ENCODE assay signal across 1 cellular context in genomic region chr6:85405175-85405852, GRCh38.
TF ChIP-seq lines count a peak whose summit lies in the region.

No MANE protein-coding gene starts in this region.

TF ChIP-seq in HepG2, 621 proteins besides CTCF, POLR2A, EP300 and RAD21 (continued from another document and continues in another):
- TF ChIP-seq NFAT5 (CRISPR knock-in tag; IDR thresholded peaks at IDR 0.05) (no peak), ARID4A (CRISPR knock-in tag; IDR thresholded peaks at IDR 0.05; ENCODE audit: borderline replicate concordance) (no peak; the same call in 1 of the 2 replicates), ZMYM2 (CRISPR knock-in tag; IDR thresholded peaks at IDR 0.05) (no peak), ZNF276 (CRISPR knock-in tag; IDR thresholded peaks at IDR 0.05; ENCODE audit: low read depth) (peak; percentile 62; the same call in 1 of the 2 replicates), ZNF543 (CRISPR knock-in tag; IDR thresholded peaks at IDR 0.05) (no peak), DMTF1 (CRISPR knock-in tag; IDR thresholded peaks at IDR 0.05) (no peak), TFAP4 (IDR thresholded peaks at IDR 0.05; ENCODE audit: borderline replicate concordance, low read depth) (peak; percentile 59; the same call in 1 of the 2 replicates), ZNF235 (CRISPR knock-in tag; IDR thresholded peaks at IDR 0.05; ENCODE audit: borderline replicate concordance) (no peak), AFF4 (CRISPR knock-in tag; IDR thresholded peaks at IDR 0.05) (0 out of 2 replicates have a peak, but pooled peaks have one; percentile 73), TSC22D2 (CRISPR knock-in tag; IDR thresholded peaks at IDR 0.05; ENCODE audit: borderline replicate concordance) (peak; percentile 41; the same call in 1 of the 2 replicates), MYNN (CRISPR knock-in tag; IDR thresholded peaks at IDR 0.05; ENCODE audit: low read depth) (no peak), ATF1 (CRISPR knock-in tag; IDR thresholded peaks at IDR 0.05) (no peak), ZNF720 (CRISPR knock-in tag; IDR thresholded peaks at IDR 0.05) (no peak), IKZF5 (CRISPR knock-in tag; IDR thresholded peaks at IDR 0.05) (peak; percentile 18; the same call in 1 of the 2 replicates), ZSCAN29 (CRISPR knock-in tag; conservative IDR thresholded peaks at IDR 0.05) (no peak), TOPORS (CRISPR knock-in tag; IDR thresholded peaks at IDR 0.05) (no peak), ZNF644 (CRISPR knock-in tag; IDR thresholded peaks at IDR 0.05; ENCODE audit: low read depth) (0 out of 2 replicates have a peak, but pooled peaks have one; percentile 43), NFE2L1 (CRISPR knock-in tag; IDR thresholded peaks at IDR 0.05; ENCODE audit: borderline replicate concordance) (no peak), CBFB (CRISPR knock-in tag; IDR thresholded peaks at IDR 0.05) (peak; percentile 71; the same call in 1 of the 2 replicates), NFKB2 (CRISPR knock-in tag; IDR thresholded peaks at IDR 0.05; ENCODE audit: borderline replicate concordance) (no peak), ZNF761 (CRISPR knock-in tag; conservative IDR thresholded peaks at IDR 0.05) (no peak), ZNF577 (CRISPR knock-in tag; IDR thresholded peaks at IDR 0.05; ENCODE audit: borderline replicate concordance, low read depth) (no peak), ETV6 (CRISPR knock-in tag; conservative IDR thresholded peaks at IDR 0.05) (no peak), SP2 (CRISPR knock-in tag; IDR thresholded peaks at IDR 0.05) (no peak), ZNF260 (CRISPR knock-in tag; IDR thresholded peaks at IDR 0.05; ENCODE audit: borderline replicate concordance, low read depth) (no peak), ZNF275 (CRISPR knock-in tag; IDR thresholded peaks at IDR 0.05; ENCODE audit: borderline replicate concordance) (0 out of 2 replicates have a peak, but pooled peaks have one; percentile 76), GLMP (CRISPR knock-in tag; IDR thresholded peaks at IDR 0.05; ENCODE audit: borderline replicate concordance) (no peak), MTA3 (CRISPR knock-in tag; IDR thresholded peaks at IDR 0.05) (no peak)
